21 cellular contexts compared by ENCODE assay signal in the genomic region with DNA sequence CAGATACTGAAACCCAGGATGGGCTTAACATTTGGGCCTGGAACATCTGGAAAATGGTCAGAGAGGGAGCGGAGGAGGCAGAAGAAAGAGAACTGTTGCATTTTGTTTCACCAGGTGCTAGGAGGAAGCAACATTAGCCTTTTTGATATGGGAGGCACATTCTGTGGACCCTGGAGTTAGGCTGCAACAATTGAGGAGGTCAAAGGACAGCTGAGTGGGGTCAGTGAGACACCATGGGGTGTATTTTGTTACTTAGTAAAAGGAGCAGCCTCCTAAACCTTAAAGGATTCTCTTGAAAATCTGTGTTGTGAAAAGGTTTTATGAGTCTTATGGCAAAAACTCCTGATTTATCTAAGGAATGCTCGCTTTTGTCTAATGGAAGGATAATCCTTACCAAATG.
DNase-seq lines count a peak whose midpoint lies in the region; ATAC-seq, FAIRE-seq and TF ChIP-seq lines count a peak whose summit lies in the region.
"Had no signal": no experiment of that assay in that cellular context is flagged by ENCODE, and none has a peak within 500 bp of the region (broad histone marks: within the 10 kb centered on the region; RNA-seq: fewer than 3 reads in every experiment).

No MANE protein-coding gene starts in this region.

- H3K4me3 ChIP-seq in iPS-18a (ENCODE audit: low read length) = peak overlapping the region; percentile 16
- H3K4me3 ChIP-seq in neuron (ENCODE audit: low read length) = peak overlapping the region; percentile 35
- H3K4me3 ChIP-seq: GM23248, SK-N-MC had no signal

- no peak overlapping the region for H3K4ac ChIP-seq in H9 (ENCODE audit: low read depth, low read length)

- H2BK5ac ChIP-seq in H9 (ENCODE audit: insufficient read length, low read length) = no peak overlapping the region

- H2BK120ac ChIP-seq in H9 (ENCODE audit: low read depth, low read length, poor library complexity, severe bottlenecking) = no peak overlapping the region

- no peak overlapping the region for H2BK20ac ChIP-seq in H9 (ENCODE audit: low read depth, low read length, poor library complexity, severe bottlenecking)

- H3K36me3 ChIP-seq in iPS-18a (ENCODE audit: control insufficient read depth, low read depth, low read length) (no peaks in the 10 kb centered on the region), neuron (ENCODE audit: insufficient read depth, low read length) (peaks cover 10% of the 10 kb centered on the region)

- no peak for ATAC-seq in GM18909 (IDR thresholded peaks at IDR 0.05; ENCODE audit: poor library complexity, unreplicated experiment)
- no peak for ATAC-seq in HG03108 (IDR thresholded peaks at IDR 0.05; ENCODE audit: unreplicated experiment)
- ATAC-seq: Right ventricle myocardium inferior had no signal

- no peaks in the 10 kb centered on the region for H4K20me1 ChIP-seq in H9 (ENCODE audit: control insufficient read depth, insufficient read depth, insufficient read length)

- peaks cover 28 to 30% of the 10 kb centered on the region in 2 experiments for H3K4me1 Mint-ChIP-seq in H9
- H3K4me1 Mint-ChIP-seq in brain = peaks cover 30% of the 10 kb centered on the region
- H3K4me1 Mint-ChIP-seq: CD4-positive, CD25-positive, alpha-beta regulatory T cell; IgD-negative memory B cell had no signal

- no peaks in the 10 kb centered on the region for H3K79me2 ChIP-seq in H9 (ENCODE audit: insufficient read depth, low read length)

- no peak overlapping the region for H3K4me2 ChIP-seq in H9 (ENCODE audit: insufficient read depth, insufficient read length, low read length)

- no peak for DNase-seq in H9
- no peak for DNase-seq in activated CD4-positive, alpha-beta T cell treated with anti-CD3 and anti-CD28 coated beads, Interleukin-2, amount 50 U/mL, for 4 hours
- no peak for DNase-seq in GM19239 (ENCODE audit: insufficient read length, low spot score)
- DNase-seq: ACHN; Calu3; CD4-positive, CD25-positive, alpha-beta regulatory T cell; DMS79; GDM1; GM23248; NCI-H1417; NCI-H2029; NCI-H524 treated with DMSO at 0.1 percent for 48 hours had no signal

- FAIRE-seq in GM19239 (lab: Jason Lieb, UNC) = no peak
- FAIRE-seq: GM12892 had no signal

- H3K4me1 ChIP-seq in H9 (ENCODE audit: insufficient read depth, low read length) = peaks cover 9% of the 10 kb centered on the region; the same call in 1 of the 2 replicates
- peaks cover 59% of the 10 kb centered on the region for H3K4me1 ChIP-seq in iPS-18a (ENCODE audit: control insufficient read depth, low read depth, low read length)
- H3K4me1 ChIP-seq in neuron (ENCODE audit: insufficient read depth, low read length) = peaks cover 69% of the 10 kb centered on the region

- no peak overlapping the region for H4K8ac ChIP-seq in H9 (replicated peaks; ENCODE audit: insufficient read length, low read depth, low read length)

- no peak overlapping the region for H3K14ac ChIP-seq in H9 (ENCODE audit: insufficient read depth, low read length)

- H3K9me3 ChIP-seq in H9 (ENCODE audit: control insufficient read depth, low read depth, low read length) (no peaks in the 10 kb centered on the region), iPS-18a (ENCODE audit: control insufficient read depth, low read depth, low read length) (no peaks in the 10 kb centered on the region), neuron (ENCODE audit: low read length) (no peaks in the 10 kb centered on the region)

- no peaks in the 10 kb centered on the region; the same call in 1 of the 2 replicates for H3K27me3 Mint-ChIP-seq in H9 (ENCODE audit: low read depth)
- no peaks in the 10 kb centered on the region for H3K27me3 Mint-ChIP-seq in brain
- H3K27me3 Mint-ChIP-seq: IgD-negative memory B cell had no signal

- H4K5ac ChIP-seq in H9 (ENCODE audit: insufficient read length, low read depth, low read length) = no peak overlapping the region

- H3K36me3 Mint-ChIP-seq in H9 (ENCODE audit: insufficient read depth in 1 of 3, low read depth in 3 of 3) (no peaks in the 10 kb centered on the region), brain (no peaks in the 10 kb centered on the region)
- H3K36me3 Mint-ChIP-seq: CD4-positive, CD25-positive, alpha-beta regulatory T cell; IgD-negative memory B cell had no signal

- no peak overlapping the region for H2BK15ac ChIP-seq in H9 (ENCODE audit: low read depth, low read length)

- H2AK5ac ChIP-seq in H9 (ENCODE audit: insufficient read length, low read length) = no peak overlapping the region

- H3K27me3 ChIP-seq in H9 (ENCODE audit: insufficient read depth, low read length) (no peaks in the 10 kb centered on the region), iPS-18a (ENCODE audit: control insufficient read depth, insufficient read depth, low read length) (no peaks in the 10 kb centered on the region), neuron (ENCODE audit: insufficient read depth, low read length) (no peaks in the 10 kb centered on the region)

- H3K79me1 ChIP-seq in H9 (ENCODE audit: insufficient read depth, low read depth, low read length, poor library complexity, severe bottlenecking) = no peaks in the 10 kb centered on the region

- H3K9me3 Mint-ChIP-seq in H9 = no peaks in the 10 kb centered on the region
- H3K9me3 Mint-ChIP-seq in brain = no peaks in the 10 kb centered on the region
- H3K9me3 Mint-ChIP-seq: IgD-negative memory B cell had no signal

- H3K9ac ChIP-seq in H9 (ENCODE audit: extremely low read depth, insufficient read length, low read length) = no peak overlapping the region
- no peak overlapping the region for H3K9ac ChIP-seq in iPS-18a (ENCODE audit: low read length)
- H3K9ac ChIP-seq: GM23248 had no signal

- H3K4me3 Mint-ChIP-seq in H9 = peak overlapping the region in 1 of 2 experiments; percentile 1; a peak in 1 of 5 replicates
- peak overlapping the region in 3 of 5 experiments; percentile 18 to 77 (median 72) for H3K4me3 Mint-ChIP-seq in brain
- H3K4me3 Mint-ChIP-seq: CD4-positive, CD25-positive, alpha-beta regulatory T cell; IgD-negative memory B cell had no signal

- H3K27ac Mint-ChIP-seq in H9 = peak overlapping the region; percentile 76 to 96 (median 78)
- peak overlapping the region in 3 of 5 experiments; percentile 1 to 79 (median 55) for H3K27ac Mint-ChIP-seq in brain
- H3K27ac Mint-ChIP-seq: IgD-negative memory B cell had no signal

- no peak overlapping the region for H3K56ac ChIP-seq in H9 (ENCODE audit: insufficient read length, low read depth, low read length)

- no peaks in the 10 kb centered on the region for H3K23me2 ChIP-seq in H9 (ENCODE audit: insufficient read length, low read depth, low read length, poor library complexity, severe bottlenecking)

- H2BK12ac ChIP-seq in H9 (ENCODE audit: insufficient read length, low read depth, low read length) = no peak overlapping the region

- WGBS in H9 (ENCODE audit: extremely low coverage, insufficient read length, low lambda C conversion rate) = no CpG with 5 or more reads among the region's 2 CpGs

- H2AFZ ChIP-seq in H9 (ENCODE audit: low read length) (no peak overlapping the region), neuron (ENCODE audit: low read depth, low read length) (no peak overlapping the region)
- H2AFZ ChIP-seq: GM23248 had no signal

- H3K18ac ChIP-seq in H9 (ENCODE audit: insufficient read length, low read depth, low read length) = no peak overlapping the region

- no peak overlapping the region for H3K23ac ChIP-seq in H9 (ENCODE audit: insufficient read length, low read depth, low read length)

- H4K91ac ChIP-seq in H9 (ENCODE audit: insufficient read length, low read depth, low read length) = no peak overlapping the region

- H3K27ac ChIP-seq in H9 (ENCODE audit: insufficient read length, low read depth, low read length) (no peak overlapping the region), iPS-18a (ENCODE audit: low read length) (no peak overlapping the region)
- H3K27ac ChIP-seq: GM23248, SK-N-MC had no signal

- TF ChIP-seq CTCF in H9 (conservative IDR thresholded peaks at IDR 0.05) (no peak), brain (conservative IDR thresholded peaks at IDR 0.05) (no peak)

- H3T11ph ChIP-seq in H9 (ENCODE audit: low read length) = no peak overlapping the region
